7 cellular contexts compared by ENCODE assay signal in the genomic region with DNA sequence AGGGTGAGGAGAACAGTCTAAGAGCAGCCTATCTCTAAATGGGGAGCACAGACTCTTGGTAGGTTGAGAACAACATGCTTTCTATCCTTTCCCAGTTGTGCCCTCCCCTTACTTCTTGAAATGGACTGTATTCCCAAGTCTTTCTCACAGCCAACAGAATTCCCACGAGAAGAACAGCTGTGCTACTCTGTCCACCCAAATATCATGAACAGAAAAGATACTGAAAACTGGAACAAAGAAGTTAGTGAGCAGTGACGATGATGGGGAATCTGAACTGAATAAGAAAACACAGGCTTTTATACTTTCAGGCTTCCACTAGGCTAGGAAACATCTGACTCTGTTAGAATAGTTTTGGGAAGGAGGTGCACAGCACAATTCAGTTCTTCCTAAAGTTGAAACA. TPM values are rescaled to one million over a fixed set of nuclear protein-coding genes. Genes with fewer than 3 reads are reported as not detected.
DNase-seq lines count a peak whose midpoint lies in the region; TF ChIP-seq lines count a peak whose summit lies in the region.
"Had no signal": no experiment of that assay in that cellular context is flagged by ENCODE, and none has a peak within 500 bp of the region (broad histone marks: within the 10 kb centered on the region; RNA-seq: fewer than 3 reads in every experiment).

No MANE protein-coding gene starts in this region.

- H3K27me3 ChIP-seq in Loucy (ENCODE audit: insufficient read depth, low read length, poor library complexity, severe bottlenecking) = peaks cover 11% of the 10 kb centered on the region

- peaks cover 9% of the 10 kb centered on the region; the same call in 1 of the 2 replicates for H3F3A ChIP-seq in Loucy (ENCODE audit: low read depth)

- no peak overlapping the region for H3K4me3 Mint-ChIP-seq in chondrocyte (ENCODE audit: unreplicated experiment)

- H3K27ac Mint-ChIP-seq in chondrocyte (ENCODE audit: unreplicated experiment) = peak overlapping the region; percentile 46

- TF ChIP-seq CTCF in Loucy (conservative IDR thresholded peaks at IDR 0.05; ENCODE audit: low read length) (no peak), chondrocyte (IDR thresholded peaks at IDR 0.05) (no peak), retinal pigment epithelial cell (conservative IDR thresholded peaks at IDR 0.05; ENCODE audit: low read depth, low read length) (no peak)

- no peak overlapping the region for H2AFZ ChIP-seq in Loucy (ENCODE audit: low read length)

- no peaks in the 10 kb centered on the region for H3K27me3 Mint-ChIP-seq in chondrocyte (ENCODE audit: low read depth)

- peaks cover 80% of the 10 kb centered on the region for H4K20me1 ChIP-seq in Loucy (ENCODE audit: insufficient read depth, low read length, poor library complexity, severe bottlenecking)

- H3K9me3 ChIP-seq in Loucy (ENCODE audit: insufficient read depth, low read depth, low read length) = no peaks in the 10 kb centered on the region

- no peak for DNase-seq in chondrocyte (ENCODE audit: low spot score)
- no peak for DNase-seq in retinal pigment epithelial cell (ENCODE audit: low read depth)
- DNase-seq in activated CD4-positive, CD25-positive, alpha-beta regulatory T cell treated with anti-CD3 and anti-CD28 coated beads, Interleukin-2, amount 50 U/mL, for 72 hours = no peak
- no peak for DNase-seq in NCI-H2171 treated with DMSO at 0.1 percent for 48 hours (lab: John Stamatoyannopoulos, UW)
- no peak for DNase-seq in DMS 273 treated with DMSO at 0.1 percent for 48 hours (lab: John Stamatoyannopoulos, UW)
- DNase-seq: NCI-H2171 had no signal

- peaks cover 61% of the 10 kb centered on the region for H3K4me1 ChIP-seq in Loucy (ENCODE audit: insufficient read depth, low read length, poor library complexity, severe bottlenecking)

- peaks cover 23% of the 10 kb centered on the region for H3K36me3 Mint-ChIP-seq in chondrocyte (ENCODE audit: low read depth)

- peaks cover 40% of the 10 kb centered on the region; the same call in 1 of the 2 replicates for H3K36me3 ChIP-seq in Loucy (ENCODE audit: insufficient read depth, low read length)

- H3K4me3 ChIP-seq in Loucy (ENCODE audit: low read length, poor library complexity, severe bottlenecking) (peak overlapping the region; percentile 99), retinal pigment epithelial cell (ENCODE audit: low read length) (peak overlapping the region; percentile 24)

- peaks cover 81% of the 10 kb centered on the region for H3K79me2 ChIP-seq in Loucy (ENCODE audit: insufficient read depth, low read length)

- peak overlapping the region; percentile 100 for H3K9ac ChIP-seq in Loucy (ENCODE audit: low read depth, low read length, poor library complexity, severe bottlenecking)

- no peaks in the 10 kb centered on the region for H3K9me2 ChIP-seq in Loucy (replicated peaks; ENCODE audit: low read depth, low read length)

- no peaks in the 10 kb centered on the region for H3K9me3 Mint-ChIP-seq in chondrocyte (ENCODE audit: low read depth)

- H3K4me2 ChIP-seq in Loucy (ENCODE audit: low read depth, low read length, poor library complexity, severe bottlenecking) = peak overlapping the region; percentile 89

- peaks cover 65% of the 10 kb centered on the region for H3K4me1 Mint-ChIP-seq in chondrocyte (ENCODE audit: low read depth)

RNA-seq across cellular contexts. Expression of a gene that starts 3.4 kb away (rescaled TPM):
- total RNA-seq in chondrocyte = 483 to 537 TPM (median 513 TPM) in 3 replicates

RNA-seq across cellular contexts. Expression of a gene that starts 30.4 kb away (rescaled TPM):
- total RNA-seq in chondrocyte = 3.3 to 7.7 TPM (median 3.5 TPM) in 3 replicates

RNA-seq across cellular contexts. Expression of a gene that starts 33.6 kb away (rescaled TPM):
- total RNA-seq in chondrocyte = 123 to 156 TPM (median 127 TPM) in 3 replicates

RNA-seq across cellular contexts. Expression of a gene that starts 41.4 kb away (rescaled TPM):
- 0.27 to 1.0 TPM (median 0.80 TPM) in 3 replicates for total RNA-seq in chondrocyte
